In genomic region chr9:127921592-127922120, GRCh38 we compare ENCODE assay signal across 1 cellular context.
A peak's percentile ranks its signal among the peaks of the same experiment; 100 is the strongest.
TF ChIP-seq lines count a peak whose summit lies in the region.

No MANE protein-coding gene starts in this region.

TF ChIP-seq in HepG2, 621 proteins besides CTCF, POLR2A, EP300 and RAD21 (continued from another document):
- TF ChIP-seq ARID3A (IDR thresholded peaks at IDR 0.05; ENCODE audit: low read depth, low read length), result no peak
- no peak for TF ChIP-seq BCLAF1 (IDR thresholded peaks at IDR 0.05)
- no peak for TF ChIP-seq DNMT3B (CRISPR knock-in tag; conservative IDR thresholded peaks at IDR 0.05)
- TF ChIP-seq ELF3 (CRISPR knock-in tag; IDR thresholded peaks at IDR 0.05), result 0 out of 2 replicates have a peak, but pooled peaks have one; percentile 22
- no peak; the same call in 1 of the 2 replicates for TF ChIP-seq E2F2 (CRISPR knock-in tag; IDR thresholded peaks at IDR 0.05; ENCODE audit: borderline replicate concordance)
- no peak for TF ChIP-seq ZNF460 (CRISPR knock-in tag; IDR thresholded peaks at IDR 0.05; ENCODE audit: borderline replicate concordance)
- peak; percentile 44; the same call in 1 of the 2 replicates for TF ChIP-seq GABPB1 (CRISPR knock-in tag; IDR thresholded peaks at IDR 0.05)
- TF ChIP-seq DDIT3 (CRISPR knock-in tag; IDR thresholded peaks at IDR 0.05), result no peak
- TF ChIP-seq, protein P1, sequence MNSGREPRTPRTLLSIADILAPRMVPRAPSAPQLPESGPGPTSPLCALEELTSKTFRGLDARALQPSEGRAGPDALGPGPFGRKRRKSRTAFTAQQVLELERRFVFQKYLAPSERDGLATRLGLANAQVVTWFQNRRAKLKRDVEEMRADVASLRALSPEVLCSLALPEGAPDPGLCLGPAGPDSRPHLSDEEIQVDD (CRISPR knock-in tag; IDR thresholded peaks at IDR 0.05; ENCODE audit: borderline replicate concordance), result no peak
- TF ChIP-seq, protein P2, sequence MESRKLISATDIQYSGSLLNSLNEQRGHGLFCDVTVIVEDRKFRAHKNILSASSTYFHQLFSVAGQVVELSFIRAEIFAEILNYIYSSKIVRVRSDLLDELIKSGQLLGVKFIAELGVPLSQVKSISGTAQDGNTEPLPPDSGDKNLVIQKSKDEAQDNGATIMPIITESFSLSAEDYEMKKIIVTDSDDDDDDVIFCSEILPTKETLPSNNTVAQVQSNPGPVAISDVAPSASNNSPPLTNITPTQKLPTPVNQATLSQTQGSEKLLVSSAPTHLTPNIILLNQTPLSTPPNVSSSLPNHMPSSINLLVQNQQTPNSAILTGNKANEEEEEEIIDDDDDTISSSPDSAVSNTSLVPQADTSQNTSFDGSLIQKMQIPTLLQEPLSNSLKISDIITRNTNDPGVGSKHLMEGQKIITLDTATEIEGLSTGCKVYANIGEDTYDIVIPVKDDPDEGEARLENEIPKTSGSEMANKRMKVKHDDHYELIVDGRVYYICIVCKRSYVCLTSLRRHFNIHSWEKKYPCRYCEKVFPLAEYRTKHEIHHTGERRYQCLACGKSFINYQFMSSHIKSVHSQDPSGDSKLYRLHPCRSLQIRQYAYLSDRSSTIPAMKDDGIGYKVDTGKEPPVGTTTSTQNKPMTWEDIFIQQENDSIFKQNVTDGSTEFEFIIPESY (CRISPR knock-in tag; IDR thresholded peaks at IDR 0.05), result peak; percentile 24; the same call in 1 of the 2 replicates
- no peak for TF ChIP-seq SRSF1 (optimal IDR thresholded peaks at IDR 0.05; ENCODE audit: low read depth, low read length)
- no peak for TF ChIP-seq ARHGAP35 (CRISPR knock-in tag; IDR thresholded peaks at IDR 0.05; ENCODE audit: borderline replicate concordance)
- TF ChIP-seq RFXAP (CRISPR knock-in tag; IDR thresholded peaks at IDR 0.05; ENCODE audit: borderline replicate concordance), result no peak
- TF ChIP-seq FOSL2 (CRISPR knock-in tag; IDR thresholded peaks at IDR 0.05), result no peak
- TF ChIP-seq REPIN1 (CRISPR knock-in tag; IDR thresholded peaks at IDR 0.05; ENCODE audit: borderline replicate concordance, low read depth), result no peak
- 0 out of 2 replicates have a peak, but pooled peaks have one; percentile 22 for TF ChIP-seq MIXL1 (CRISPR knock-in tag; IDR thresholded peaks at IDR 0.05)
